In genomic region chr6:114218421-114218820, GRCh38 we compare ENCODE assay signal across 25 cellular contexts.
"Had no signal": no experiment of that assay in that cellular context is flagged by ENCODE, and none has a peak within 500 bp of the region (broad histone marks: within the 10 kb centered on the region; RNA-seq: fewer than 3 reads in every experiment).

No MANE protein-coding gene starts in this region.

- H3K27me3 Mint-ChIP-seq: activated CD8-positive, alpha-beta memory T cell treated with anti-CD3 and anti-CD28 coated beads, Interleukin-2, amount 10 ng/mL, durations not matched to agents 7 days and 5 days; activated naive CD4-positive, alpha-beta T cell treated with anti-CD3 and anti-CD28 coated beads, Interleukin-2, amount 50 U/mL, for 24 hours; activated T-cell treated with anti-CD3 and anti-CD28 coated beads, Interleukin-2, amount 50 U/mL, for 24 hours had no signal

- H3K4me2 ChIP-seq: SK-N-SH had no signal

- H3K36me3 ChIP-seq: brain microvascular endothelial cell, cardiac muscle cell had no signal

- H3K27ac Mint-ChIP-seq: activated CD8-positive, alpha-beta memory T cell treated with anti-CD3 and anti-CD28 coated beads, Interleukin-2, amount 10 ng/mL, durations not matched to agents 7 days and 5 days; activated naive CD4-positive, alpha-beta T cell treated with anti-CD3 and anti-CD28 coated beads, Interleukin-2, amount 50 U/mL, for 24 hours; activated T-cell treated with anti-CD3 and anti-CD28 coated beads, Interleukin-2, amount 50 U/mL, for 24 hours; activated T-helper 1 cell treated with anti-CD3 and anti-CD28 coated beads, Interleukin-12 subunit alpha, Interleukin-12 subunit beta, Interleukin-2, Interleukin-4 antibody, amounts not matched to agents 30 ng/mL and 10 ng/mL and 1 ng/mL, durations not matched to agents 14 hours and 24 hours and 36 hours had no signal

- H3K36me3 Mint-ChIP-seq: activated CD8-positive, alpha-beta memory T cell treated with anti-CD3 and anti-CD28 coated beads, Interleukin-2, amount 10 ng/mL, durations not matched to agents 7 days and 5 days; activated naive CD4-positive, alpha-beta T cell treated with anti-CD3 and anti-CD28 coated beads, Interleukin-2, amount 50 U/mL, for 24 hours had no signal

- H3K4me1 Mint-ChIP-seq: activated CD8-positive, alpha-beta memory T cell treated with anti-CD3 and anti-CD28 coated beads, Interleukin-2, amount 10 ng/mL, durations not matched to agents 7 days and 5 days; activated naive CD4-positive, alpha-beta T cell treated with anti-CD3 and anti-CD28 coated beads, Interleukin-2, amount 50 U/mL, for 24 hours had no signal

- H3K4me3 Mint-ChIP-seq: activated CD8-positive, alpha-beta memory T cell treated with anti-CD3 and anti-CD28 coated beads, Interleukin-2, amount 10 ng/mL, durations not matched to agents 7 days and 5 days; activated naive CD4-positive, alpha-beta T cell treated with anti-CD3 and anti-CD28 coated beads, Interleukin-2, amount 50 U/mL, for 24 hours; activated T-cell treated with anti-CD3 and anti-CD28 coated beads, Interleukin-2, amount 50 U/mL, for 24 hours; activated T-helper 1 cell treated with anti-CD3 and anti-CD28 coated beads, Interleukin-12 subunit alpha, Interleukin-12 subunit beta, Interleukin-2, Interleukin-4 antibody, amounts not matched to agents 30 ng/mL and 10 ng/mL and 1 ng/mL, durations not matched to agents 14 hours and 24 hours and 36 hours had no signal

- H3K4me3 ChIP-seq: cardiac muscle cell had no signal

- H3K27me3 ChIP-seq: brain microvascular endothelial cell, cardiac muscle cell had no signal

- H3K9me3 Mint-ChIP-seq: activated naive CD4-positive, alpha-beta T cell treated with anti-CD3 and anti-CD28 coated beads, Interleukin-2, amount 50 U/mL, for 24 hours; activated T-cell treated with anti-CD3 and anti-CD28 coated beads, Interleukin-2, amount 50 U/mL, for 24 hours; activated T-helper 1 cell treated with anti-CD3 and anti-CD28 coated beads, Interleukin-12 subunit alpha, Interleukin-12 subunit beta, Interleukin-2, Interleukin-4 antibody, amounts not matched to agents 30 ng/mL and 10 ng/mL and 1 ng/mL, durations not matched to agents 14 hours and 24 hours and 36 hours had no signal

- H3K9ac ChIP-seq: SK-N-SH had no signal

- H3K27ac ChIP-seq: brain microvascular endothelial cell, cardiac muscle cell had no signal

- DNase-seq: activated CD4-positive, alpha-beta T cell treated with anti-CD3 and anti-CD28 coated beads for 4 hours; activated CD4-positive, alpha-beta T cell treated with anti-CD3 and anti-CD28 coated beads, Interleukin-2, amount 50 U/mL, for 4 hours; activated CD8-positive, alpha-beta memory T cell treated with anti-CD3 and anti-CD28 coated beads, Interleukin-2, amount 10 ng/mL, durations not matched to agents 7 days and 5 days; activated effector memory CD4-positive, alpha-beta T cell treated with Interleukin-2 at 50 U/mL for 16 hours; activated naive CD4-positive, alpha-beta T cell; activated T-cell treated with anti-CD3 and anti-CD28 coated beads, Interleukin-2, amount 50 U/mL, for 24 hours; aorta; brain microvascular endothelial cell; IMR-90; KBM-7; NCI-H1092; NCI-H1417; NCI-H1694; NCI-H2029 treated with DMSO at 0.1 percent for 48 hours; NCI-H345; NCI-H510A; NCI-H526 treated with DMSO at 0.1 percent for 48 hours; NCI-H82; SIG-M5; SK-N-SH; T-helper 1 cell had no signal

- ATAC-seq: activated CD4-positive, CD25-positive, alpha-beta regulatory T cell treated with anti-CD3 and anti-CD28 coated beads, Interleukin-2, amount 50 U/mL, for 24 hours; activated CD8-positive, alpha-beta memory T cell treated with anti-CD3 and anti-CD28 coated beads, Interleukin-2, amount 10 ng/mL, durations not matched to agents 7 days and 5 days had no signal

- H3K9me3 ChIP-seq: SK-N-SH had no signal
